Comparison of ENCODE assay signal across 28 cellular contexts in genomic region chr20:58024241-58024721, GRCh38.
"Had no signal": no experiment of that assay in that cellular context is flagged by ENCODE, and none has a peak within 500 bp of the region (broad histone marks: within the 10 kb centered on the region; RNA-seq: fewer than 3 reads in every experiment).

No MANE protein-coding gene starts in this region.

- DNase-seq: activated CD4-positive, alpha-beta T cell treated with anti-CD3 and anti-CD28 coated beads for 4 hours; activated CD4-positive, alpha-beta T cell treated with anti-CD3 and anti-CD28 coated beads, Interleukin-2, amount 50 U/mL, for 48 hours; activated CD8-positive, alpha-beta memory T cell treated with anti-CD3 and anti-CD28 coated beads for 24 hours; activated CD8-positive, alpha-beta memory T cell treated with anti-CD3 and anti-CD28 coated beads, Interleukin-2, amount 50 U/mL, for 4 hours; activated naive CD8-positive, alpha-beta T cell treated with anti-CD3 and anti-CD28 coated beads, Interleukin-2, amount 50 U/mL, for 24 hours; activated T-cell treated with anti-CD3 and anti-CD28 coated beads, Interleukin-2, amount 50 U/mL, for 24 hours; amygdala; central memory CD4-positive, alpha-beta T cell; dermis blood vessel endothelial cell; effector CD8-positive, alpha-beta T cell; gastrocnemius medialis; hypothalamus; left lung; naive B cell; occipital lobe; SK-N-SH; small intestine; stimulated activated CD4-positive, alpha-beta T cell treated with anti-CD3 and anti-CD28 coated beads, Interleukin-1b, Interleukin-23, amount 100 ng/mL, for 48 hours; stimulated activated naive CD4-positive, alpha-beta T cell; SW 1271; T-helper 9 cell; transverse colon; uterus had no signal

- H3K4me1 Mint-ChIP-seq: activated naive CD4-positive, alpha-beta T cell treated with anti-CD3 and anti-CD28 coated beads, Interleukin-2, amount 50 U/mL, for 24 hours; activated naive CD8-positive, alpha-beta T cell treated with anti-CD3 and anti-CD28 coated beads, Interleukin-2, amount 50 U/mL, for 24 hours; mesothelial cell of epicardium had no signal

- ATAC-seq: activated naive CD8-positive, alpha-beta T cell treated with anti-CD3 and anti-CD28 coated beads, Interleukin-2, amount 50 U/mL, for 24 hours; gastrocnemius medialis; left lung; sciatic nerve had no signal

- H3K36me3 ChIP-seq: gastrocnemius medialis, left lung, transverse colon, uterus had no signal

- H3K9ac ChIP-seq: SK-N-SH had no signal

- H3K4me1 ChIP-seq: left lung, transverse colon had no signal

- H3K9me3 Mint-ChIP-seq: activated naive CD4-positive, alpha-beta T cell treated with anti-CD3 and anti-CD28 coated beads, Interleukin-2, amount 50 U/mL, for 24 hours; activated naive CD8-positive, alpha-beta T cell treated with anti-CD3 and anti-CD28 coated beads, Interleukin-2, amount 50 U/mL, for 24 hours; activated T-cell treated with anti-CD3 and anti-CD28 coated beads, Interleukin-2, amount 50 U/mL, for 24 hours; mesothelial cell of epicardium; T-helper 1 cell treated with Interleukin-12 subunit alpha and Interleukin-12 subunit beta and Interleukin-4 antibody, amounts not matched to agents 30 μg/mL and 1 μg/mL, for 36 hours had no signal

- H3K4me2 ChIP-seq: SK-N-SH had no signal

- H3K27ac Mint-ChIP-seq: activated naive CD4-positive, alpha-beta T cell treated with anti-CD3 and anti-CD28 coated beads, Interleukin-2, amount 50 U/mL, for 24 hours; activated naive CD8-positive, alpha-beta T cell treated with anti-CD3 and anti-CD28 coated beads, Interleukin-2, amount 50 U/mL, for 24 hours; activated T-cell treated with anti-CD3 and anti-CD28 coated beads, Interleukin-2, amount 50 U/mL, for 24 hours; mesothelial cell of epicardium; T-helper 1 cell treated with Interleukin-12 subunit alpha and Interleukin-12 subunit beta and Interleukin-4 antibody, amounts not matched to agents 30 μg/mL and 1 μg/mL, for 36 hours had no signal

- H3K4me3 Mint-ChIP-seq: activated naive CD4-positive, alpha-beta T cell treated with anti-CD3 and anti-CD28 coated beads, Interleukin-2, amount 50 U/mL, for 24 hours; activated naive CD8-positive, alpha-beta T cell treated with anti-CD3 and anti-CD28 coated beads, Interleukin-2, amount 50 U/mL, for 24 hours; activated T-cell treated with anti-CD3 and anti-CD28 coated beads, Interleukin-2, amount 50 U/mL, for 24 hours; mesothelial cell of epicardium; naive B cell; T-helper 1 cell treated with Interleukin-12 subunit alpha and Interleukin-12 subunit beta and Interleukin-4 antibody, amounts not matched to agents 30 μg/mL and 1 μg/mL, for 36 hours had no signal

- H3K27me3 ChIP-seq: gastrocnemius medialis, transverse colon, uterus had no signal

- H3K36me3 Mint-ChIP-seq: activated naive CD4-positive, alpha-beta T cell treated with anti-CD3 and anti-CD28 coated beads, Interleukin-2, amount 50 U/mL, for 24 hours; mesothelial cell of epicardium; naive B cell had no signal

- H3K9me3 ChIP-seq: gastrocnemius medialis, left lung, SK-N-SH, transverse colon, uterus had no signal

- H3K27ac ChIP-seq: left lung, transverse colon, VCaP had no signal

- H3K4me3 ChIP-seq: gastrocnemius medialis, left lung, transverse colon, uterus had no signal
